8 cellular contexts compared by ENCODE assay signal in genomic region chr11:65110354-65110861, GRCh38. TPM values are rescaled to one million over a fixed set of nuclear protein-coding genes. Genes with fewer than 3 reads are reported as not detected.
DNase-seq lines count a peak whose midpoint lies in the region; ATAC-seq and TF ChIP-seq lines count a peak whose summit lies in the region.

No MANE protein-coding gene starts in this region.

- ATAC-seq in foreskin keratinocyte: peak; percentile 51
- no peak for ATAC-seq in GM21515 (IDR thresholded peaks at IDR 0.05; ENCODE audit: unreplicated experiment)

- peaks cover 23% of the 10 kb centered on the region for H3K4me1 Mint-ChIP-seq in osteocyte (ENCODE audit: unreplicated experiment)

- no peaks in the 10 kb centered on the region for H3K4me1 ChIP-seq in foreskin keratinocyte

- no peaks in the 10 kb centered on the region for H3K36me3 Mint-ChIP-seq in osteocyte (ENCODE audit: unreplicated experiment)

- no peaks in the 10 kb centered on the region for H3K9me3 Mint-ChIP-seq in osteocyte (ENCODE audit: unreplicated experiment)

- H3K27ac ChIP-seq in foreskin keratinocyte: no peak overlapping the region
- peak overlapping the region; percentile 82 for H3K27ac ChIP-seq in temporal lobe (ENCODE audit: low read depth, low read length)

- peak; percentile 97 for TF ChIP-seq CTCF in GM12875 (IDR thresholded peaks at IDR 0.05; ENCODE audit: borderline replicate concordance, insufficient read depth, low read depth, low read length)
- peak; percentile 93 for TF ChIP-seq CTCF in foreskin keratinocyte (conservative IDR thresholded peaks at IDR 0.05)
- peak; percentile 92 for TF ChIP-seq CTCF in osteocyte (IDR thresholded peaks at IDR 0.05)

- H3K27me3 Mint-ChIP-seq in osteocyte (ENCODE audit: unreplicated experiment): no peaks in the 10 kb centered on the region

- peak; percentile 83 for DNase-seq in NCI-H1092 treated with DMSO at 0.1 percent for 48 hours (lab: John Stamatoyannopoulos, UW)
- peak; percentile 83 for DNase-seq in SK-N-DZ (ENCODE audit: low spot score)
- peak; percentile 93 to 100 (median 96) for DNase-seq in activated naive CD4-positive, alpha-beta T cell (lab: John Stamatoyannopoulos, UW)
- DNase-seq in foreskin keratinocyte: peak; percentile 40 to 66
- peak; percentile 97 for DNase-seq in osteocyte (ENCODE audit: extremely low spot score, unreplicated experiment)

- no peak overlapping the region for H3K27ac Mint-ChIP-seq in osteocyte (ENCODE audit: unreplicated experiment)

- no peaks in the 10 kb centered on the region for H3K27me3 ChIP-seq in foreskin keratinocyte

- H3K4me3 Mint-ChIP-seq in osteocyte (ENCODE audit: unreplicated experiment): no peak overlapping the region

- H3K4me3 ChIP-seq in GM12875 (ENCODE audit: low read depth, low read length): no peak overlapping the region

RNA-seq across cellular contexts. Expression of gene TM7SF2, which starts 1.3 kb away (rescaled TPM):
- polyA plus RNA-seq in SK-N-DZ (2014; cell fraction: cytosol; rRNA removed): 34.3 and 35.1 TPM in 2 replicates
- 130 and 162 TPM in 2 replicates for polyA plus RNA-seq in SK-N-DZ (2014; cell fraction: nucleus; rRNA removed)
- total RNA-seq in foreskin keratinocyte (8.2 and 12.7 TPM in 2 replicates), osteocyte (13.6 and 18.3 TPM in 2 replicates), temporal lobe (34.7 TPM)
- 12.6 and 16.5 TPM in 2 replicates for polyA plus RNA-seq in foreskin keratinocyte

RNA-seq across cellular contexts. Expression of gene ZNHIT2, which starts 7.1 kb away (rescaled TPM):
- polyA plus RNA-seq in SK-N-DZ (2014; cell fraction: cytosol; rRNA removed): 10.6 and 11.0 TPM in 2 replicates
- polyA plus RNA-seq in SK-N-DZ (2014; cell fraction: nucleus; rRNA removed): 8.1 and 8.6 TPM in 2 replicates
- total RNA-seq in foreskin keratinocyte: 15.4 and 15.9 TPM in 2 replicates
- 19.8 and 21.8 TPM in 2 replicates for polyA plus RNA-seq in foreskin keratinocyte
- total RNA-seq in osteocyte: 9.0 and 9.8 TPM in 2 replicates
- total RNA-seq in temporal lobe: 2.5 TPM

RNA-seq across cellular contexts. Expression of gene FAU, which starts 11.5 kb away (rescaled TPM):
- polyA plus RNA-seq in SK-N-DZ (2014; cell fraction: cytosol; rRNA removed): 666 and 692 TPM in 2 replicates
- 399 and 571 TPM in 2 replicates for polyA plus RNA-seq in SK-N-DZ (2014; cell fraction: nucleus; rRNA removed)
- total RNA-seq in foreskin keratinocyte (865 and 882 TPM in 2 replicates), osteocyte (734 and 738 TPM in 2 replicates), temporal lobe (217 TPM)
- 1,043 and 1,081 TPM in 2 replicates for polyA plus RNA-seq in foreskin keratinocyte

RNA-seq across cellular contexts. Expression of gene MRPL49, which starts 11.7 kb away (rescaled TPM):
- polyA plus RNA-seq in SK-N-DZ (2014; cell fraction: cytosol; rRNA removed): 114 and 117 TPM in 2 replicates
- polyA plus RNA-seq in SK-N-DZ (2014; cell fraction: nucleus; rRNA removed): 41.2 and 44.6 TPM in 2 replicates
- total RNA-seq in foreskin keratinocyte: 74.4 and 76.2 TPM in 2 replicates
- 69.6 and 75.9 TPM in 2 replicates for polyA plus RNA-seq in foreskin keratinocyte
- 41.0 and 43.5 TPM in 2 replicates for total RNA-seq in osteocyte
- 27.0 TPM for total RNA-seq in temporal lobe

RNA-seq across cellular contexts. Expression of gene VPS51, which starts 14.4 kb away (rescaled TPM):
- polyA plus RNA-seq in SK-N-DZ (2014; cell fraction: cytosol; rRNA removed): 159 and 188 TPM in 2 replicates
- 294 and 409 TPM in 2 replicates for polyA plus RNA-seq in SK-N-DZ (2014; cell fraction: nucleus; rRNA removed)
- total RNA-seq in foreskin keratinocyte (59.1 and 61.5 TPM in 2 replicates), osteocyte (122 and 127 TPM in 2 replicates), temporal lobe (161 TPM)
- polyA plus RNA-seq in foreskin keratinocyte: 68.5 and 74.6 TPM in 2 replicates
